1 cellular context compared by ENCODE assay signal in the genomic region with DNA sequence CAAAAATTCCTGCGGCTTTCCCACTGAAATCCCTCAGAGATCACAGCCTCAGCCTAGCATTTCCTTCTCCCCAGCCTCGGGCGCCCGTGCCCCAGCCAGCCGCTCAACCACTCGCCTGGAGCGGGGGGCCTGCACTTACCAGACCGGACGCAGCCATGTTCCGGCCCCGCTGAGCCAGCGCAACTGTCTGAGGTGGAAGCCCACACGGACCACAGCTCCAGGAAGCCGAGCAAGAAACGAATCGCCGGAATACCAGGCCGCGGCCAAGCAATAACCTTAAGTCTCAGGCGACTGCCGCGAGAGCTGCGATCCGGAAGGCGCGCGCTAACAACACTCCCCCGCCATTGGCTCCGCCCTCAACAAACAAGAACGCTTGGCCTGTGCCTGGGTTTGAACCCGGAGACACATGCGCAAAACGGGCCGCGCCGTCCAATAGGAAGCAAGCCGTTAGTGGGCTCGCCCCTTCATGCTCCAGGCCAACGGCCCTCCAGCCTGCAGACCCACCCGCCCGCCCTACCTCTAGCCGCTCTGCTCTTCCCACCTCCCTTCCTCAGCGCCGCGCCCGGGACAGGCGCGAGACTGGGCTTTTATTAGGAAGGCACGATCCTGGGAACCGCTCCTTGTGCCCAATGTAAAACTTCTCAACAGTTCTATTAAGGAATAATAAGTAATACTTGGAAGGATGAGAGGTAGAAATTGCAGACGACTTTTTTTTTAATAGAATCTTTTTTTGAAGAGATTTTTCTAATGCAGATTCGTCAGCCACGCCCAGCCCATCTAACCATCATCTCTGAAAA.
A peak's percentile ranks its signal among the peaks of the same experiment; 100 is the strongest.
TF ChIP-seq lines count a peak whose summit lies in the region.

A gene with protein sequence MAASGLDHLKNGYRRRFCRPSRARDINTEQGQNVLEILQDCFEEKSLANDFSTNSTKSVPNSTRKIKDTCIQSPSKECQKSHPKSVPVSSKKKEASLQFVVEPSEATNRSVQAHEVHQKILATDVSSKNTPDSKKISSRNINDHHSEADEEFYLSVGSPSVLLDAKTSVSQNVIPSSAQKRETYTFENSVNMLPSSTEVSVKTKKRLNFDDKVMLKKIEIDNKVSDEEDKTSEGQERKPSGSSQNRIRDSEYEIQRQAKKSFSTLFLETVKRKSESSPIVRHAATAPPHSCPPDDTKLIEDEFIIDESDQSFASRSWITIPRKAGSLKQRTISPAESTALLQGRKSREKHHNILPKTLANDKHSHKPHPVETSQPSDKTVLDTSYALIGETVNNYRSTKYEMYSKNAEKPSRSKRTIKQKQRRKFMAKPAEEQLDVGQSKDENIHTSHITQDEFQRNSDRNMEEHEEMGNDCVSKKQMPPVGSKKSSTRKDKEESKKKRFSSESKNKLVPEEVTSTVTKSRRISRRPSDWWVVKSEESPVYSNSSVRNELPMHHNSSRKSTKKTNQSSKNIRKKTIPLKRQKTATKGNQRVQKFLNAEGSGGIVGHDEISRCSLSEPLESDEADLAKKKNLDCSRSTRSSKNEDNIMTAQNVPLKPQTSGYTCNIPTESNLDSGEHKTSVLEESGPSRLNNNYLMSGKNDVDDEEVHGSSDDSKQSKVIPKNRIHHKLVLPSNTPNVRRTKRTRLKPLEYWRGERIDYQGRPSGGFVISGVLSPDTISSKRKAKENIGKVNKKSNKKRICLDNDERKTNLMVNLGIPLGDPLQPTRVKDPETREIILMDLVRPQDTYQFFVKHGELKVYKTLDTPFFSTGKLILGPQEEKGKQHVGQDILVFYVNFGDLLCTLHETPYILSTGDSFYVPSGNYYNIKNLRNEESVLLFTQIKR (minus strand): TSS at position 305 of the 797 bp plus-strand sequence. CDS start 148 bp downstream, at position 157.

TF ChIP-seq in WTC11, 78 proteins besides CTCF, POLR2A, EP300 and RAD21 (continued from another document and continues in another):
- TF ChIP-seq, protein P1, sequence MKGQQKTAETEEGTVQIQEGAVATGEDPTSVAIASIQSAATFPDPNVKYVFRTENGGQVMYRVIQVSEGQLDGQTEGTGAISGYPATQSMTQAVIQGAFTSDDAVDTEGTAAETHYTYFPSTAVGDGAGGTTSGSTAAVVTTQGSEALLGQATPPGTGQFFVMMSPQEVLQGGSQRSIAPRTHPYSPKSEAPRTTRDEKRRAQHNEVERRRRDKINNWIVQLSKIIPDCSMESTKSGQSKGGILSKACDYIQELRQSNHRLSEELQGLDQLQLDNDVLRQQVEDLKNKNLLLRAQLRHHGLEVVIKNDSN (CRISPR knock-in tag; IDR thresholded peaks at IDR 0.05) = 0 out of 2 replicates have a peak, but pooled peaks have one; percentile 28
- TF ChIP-seq, protein P2, sequence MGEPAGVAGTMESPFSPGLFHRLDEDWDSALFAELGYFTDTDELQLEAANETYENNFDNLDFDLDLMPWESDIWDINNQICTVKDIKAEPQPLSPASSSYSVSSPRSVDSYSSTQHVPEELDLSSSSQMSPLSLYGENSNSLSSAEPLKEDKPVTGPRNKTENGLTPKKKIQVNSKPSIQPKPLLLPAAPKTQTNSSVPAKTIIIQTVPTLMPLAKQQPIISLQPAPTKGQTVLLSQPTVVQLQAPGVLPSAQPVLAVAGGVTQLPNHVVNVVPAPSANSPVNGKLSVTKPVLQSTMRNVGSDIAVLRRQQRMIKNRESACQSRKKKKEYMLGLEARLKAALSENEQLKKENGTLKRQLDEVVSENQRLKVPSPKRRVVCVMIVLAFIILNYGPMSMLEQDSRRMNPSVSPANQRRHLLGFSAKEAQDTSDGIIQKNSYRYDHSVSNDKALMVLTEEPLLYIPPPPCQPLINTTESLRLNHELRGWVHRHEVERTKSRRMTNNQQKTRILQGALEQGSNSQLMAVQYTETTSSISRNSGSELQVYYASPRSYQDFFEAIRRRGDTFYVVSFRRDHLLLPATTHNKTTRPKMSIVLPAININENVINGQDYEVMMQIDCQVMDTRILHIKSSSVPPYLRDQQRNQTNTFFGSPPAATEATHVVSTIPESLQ (CRISPR knock-in tag; IDR thresholded peaks at IDR 0.05) = no peak
- TF ChIP-seq ZNF263 (CRISPR knock-in tag; IDR thresholded peaks at IDR 0.05; ENCODE audit: low read depth) (no peak), ZNF423 (CRISPR knock-in tag; IDR thresholded peaks at IDR 0.05) (no peak), ELF4 (CRISPR knock-in tag; IDR thresholded peaks at IDR 0.05; ENCODE audit: low read depth) (no peak), JUN (CRISPR knock-in tag; IDR thresholded peaks at IDR 0.05) (no peak), ATF1 (CRISPR knock-in tag; IDR thresholded peaks at IDR 0.05) (no peak), TEAD1 (CRISPR knock-in tag; IDR thresholded peaks at IDR 0.05) (no peak), MXD4 (CRISPR knock-in tag; IDR thresholded peaks at IDR 0.05; ENCODE audit: borderline replicate concordance) (no peak), TEAD4 (CRISPR knock-in tag; IDR thresholded peaks at IDR 0.05) (no peak), ZNF396 (CRISPR knock-in tag; IDR thresholded peaks at IDR 0.05; ENCODE audit: borderline replicate concordance) (no peak), JAZF1 (CRISPR knock-in tag; IDR thresholded peaks at IDR 0.05) (no peak), HMGA2 (CRISPR knock-in tag; IDR thresholded peaks at IDR 0.05) (no peak), ZNF671 (CRISPR knock-in tag; IDR thresholded peaks at IDR 0.05) (no peak), GRHL2 (CRISPR knock-in tag; IDR thresholded peaks at IDR 0.05; ENCODE audit: insufficient replicate concordance, severe bottlenecking) (no peak), TCF7 (CRISPR knock-in tag; IDR thresholded peaks at IDR 0.05; ENCODE audit: low read depth) (no peak), ZNF317 (CRISPR knock-in tag; IDR thresholded peaks at IDR 0.05; ENCODE audit: borderline replicate concordance, low read depth) (no peak), SP1 (CRISPR knock-in tag; conservative IDR thresholded peaks at IDR 0.05) (peak; percentile 84), ESRRA (CRISPR knock-in tag; IDR thresholded peaks at IDR 0.05; ENCODE audit: borderline replicate concordance) (no peak), FOXJ3 (CRISPR knock-in tag; IDR thresholded peaks at IDR 0.05; ENCODE audit: borderline replicate concordance) (no peak)
- TF ChIP-seq, protein P3, sequence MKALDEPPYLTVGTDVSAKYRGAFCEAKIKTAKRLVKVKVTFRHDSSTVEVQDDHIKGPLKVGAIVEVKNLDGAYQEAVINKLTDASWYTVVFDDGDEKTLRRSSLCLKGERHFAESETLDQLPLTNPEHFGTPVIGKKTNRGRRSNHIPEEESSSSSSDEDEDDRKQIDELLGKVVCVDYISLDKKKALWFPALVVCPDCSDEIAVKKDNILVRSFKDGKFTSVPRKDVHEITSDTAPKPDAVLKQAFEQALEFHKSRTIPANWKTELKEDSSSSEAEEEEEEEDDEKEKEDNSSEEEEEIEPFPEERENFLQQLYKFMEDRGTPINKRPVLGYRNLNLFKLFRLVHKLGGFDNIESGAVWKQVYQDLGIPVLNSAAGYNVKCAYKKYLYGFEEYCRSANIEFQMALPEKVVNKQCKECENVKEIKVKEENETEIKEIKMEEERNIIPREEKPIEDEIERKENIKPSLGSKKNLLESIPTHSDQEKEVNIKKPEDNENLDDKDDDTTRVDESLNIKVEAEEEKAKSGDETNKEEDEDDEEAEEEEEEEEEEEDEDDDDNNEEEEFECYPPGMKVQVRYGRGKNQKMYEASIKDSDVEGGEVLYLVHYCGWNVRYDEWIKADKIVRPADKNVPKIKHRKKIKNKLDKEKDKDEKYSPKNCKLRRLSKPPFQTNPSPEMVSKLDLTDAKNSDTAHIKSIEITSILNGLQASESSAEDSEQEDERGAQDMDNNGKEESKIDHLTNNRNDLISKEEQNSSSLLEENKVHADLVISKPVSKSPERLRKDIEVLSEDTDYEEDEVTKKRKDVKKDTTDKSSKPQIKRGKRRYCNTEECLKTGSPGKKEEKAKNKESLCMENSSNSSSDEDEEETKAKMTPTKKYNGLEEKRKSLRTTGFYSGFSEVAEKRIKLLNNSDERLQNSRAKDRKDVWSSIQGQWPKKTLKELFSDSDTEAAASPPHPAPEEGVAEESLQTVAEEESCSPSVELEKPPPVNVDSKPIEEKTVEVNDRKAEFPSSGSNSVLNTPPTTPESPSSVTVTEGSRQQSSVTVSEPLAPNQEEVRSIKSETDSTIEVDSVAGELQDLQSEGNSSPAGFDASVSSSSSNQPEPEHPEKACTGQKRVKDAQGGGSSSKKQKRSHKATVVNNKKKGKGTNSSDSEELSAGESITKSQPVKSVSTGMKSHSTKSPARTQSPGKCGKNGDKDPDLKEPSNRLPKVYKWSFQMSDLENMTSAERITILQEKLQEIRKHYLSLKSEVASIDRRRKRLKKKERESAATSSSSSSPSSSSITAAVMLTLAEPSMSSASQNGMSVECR (CRISPR knock-in tag; IDR thresholded peaks at IDR 0.05; ENCODE audit: borderline replicate concordance) = no peak
- TF ChIP-seq, protein P4, sequence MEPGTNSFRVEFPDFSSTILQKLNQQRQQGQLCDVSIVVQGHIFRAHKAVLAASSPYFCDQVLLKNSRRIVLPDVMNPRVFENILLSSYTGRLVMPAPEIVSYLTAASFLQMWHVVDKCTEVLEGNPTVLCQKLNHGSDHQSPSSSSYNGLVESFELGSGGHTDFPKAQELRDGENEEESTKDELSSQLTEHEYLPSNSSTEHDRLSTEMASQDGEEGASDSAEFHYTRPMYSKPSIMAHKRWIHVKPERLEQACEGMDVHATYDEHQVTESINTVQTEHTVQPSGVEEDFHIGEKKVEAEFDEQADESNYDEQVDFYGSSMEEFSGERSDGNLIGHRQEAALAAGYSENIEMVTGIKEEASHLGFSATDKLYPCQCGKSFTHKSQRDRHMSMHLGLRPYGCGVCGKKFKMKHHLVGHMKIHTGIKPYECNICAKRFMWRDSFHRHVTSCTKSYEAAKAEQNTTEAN (CRISPR knock-in tag; IDR thresholded peaks at IDR 0.05) = no peak
- TF ChIP-seq, protein P5, sequence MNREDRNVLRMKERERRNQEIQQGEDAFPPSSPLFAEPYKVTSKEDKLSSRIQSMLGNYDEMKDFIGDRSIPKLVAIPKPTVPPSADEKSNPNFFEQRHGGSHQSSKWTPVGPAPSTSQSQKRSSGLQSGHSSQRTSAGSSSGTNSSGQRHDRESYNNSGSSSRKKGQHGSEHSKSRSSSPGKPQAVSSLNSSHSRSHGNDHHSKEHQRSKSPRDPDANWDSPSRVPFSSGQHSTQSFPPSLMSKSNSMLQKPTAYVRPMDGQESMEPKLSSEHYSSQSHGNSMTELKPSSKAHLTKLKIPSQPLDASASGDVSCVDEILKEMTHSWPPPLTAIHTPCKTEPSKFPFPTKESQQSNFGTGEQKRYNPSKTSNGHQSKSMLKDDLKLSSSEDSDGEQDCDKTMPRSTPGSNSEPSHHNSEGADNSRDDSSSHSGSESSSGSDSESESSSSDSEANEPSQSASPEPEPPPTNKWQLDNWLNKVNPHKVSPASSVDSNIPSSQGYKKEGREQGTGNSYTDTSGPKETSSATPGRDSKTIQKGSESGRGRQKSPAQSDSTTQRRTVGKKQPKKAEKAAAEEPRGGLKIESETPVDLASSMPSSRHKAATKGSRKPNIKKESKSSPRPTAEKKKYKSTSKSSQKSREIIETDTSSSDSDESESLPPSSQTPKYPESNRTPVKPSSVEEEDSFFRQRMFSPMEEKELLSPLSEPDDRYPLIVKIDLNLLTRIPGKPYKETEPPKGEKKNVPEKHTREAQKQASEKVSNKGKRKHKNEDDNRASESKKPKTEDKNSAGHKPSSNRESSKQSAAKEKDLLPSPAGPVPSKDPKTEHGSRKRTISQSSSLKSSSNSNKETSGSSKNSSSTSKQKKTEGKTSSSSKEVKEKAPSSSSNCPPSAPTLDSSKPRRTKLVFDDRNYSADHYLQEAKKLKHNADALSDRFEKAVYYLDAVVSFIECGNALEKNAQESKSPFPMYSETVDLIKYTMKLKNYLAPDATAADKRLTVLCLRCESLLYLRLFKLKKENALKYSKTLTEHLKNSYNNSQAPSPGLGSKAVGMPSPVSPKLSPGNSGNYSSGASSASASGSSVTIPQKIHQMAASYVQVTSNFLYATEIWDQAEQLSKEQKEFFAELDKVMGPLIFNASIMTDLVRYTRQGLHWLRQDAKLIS (CRISPR knock-in tag; IDR thresholded peaks at IDR 0.05; ENCODE audit: borderline replicate concordance) = no peak
- TF ChIP-seq, protein P6, sequence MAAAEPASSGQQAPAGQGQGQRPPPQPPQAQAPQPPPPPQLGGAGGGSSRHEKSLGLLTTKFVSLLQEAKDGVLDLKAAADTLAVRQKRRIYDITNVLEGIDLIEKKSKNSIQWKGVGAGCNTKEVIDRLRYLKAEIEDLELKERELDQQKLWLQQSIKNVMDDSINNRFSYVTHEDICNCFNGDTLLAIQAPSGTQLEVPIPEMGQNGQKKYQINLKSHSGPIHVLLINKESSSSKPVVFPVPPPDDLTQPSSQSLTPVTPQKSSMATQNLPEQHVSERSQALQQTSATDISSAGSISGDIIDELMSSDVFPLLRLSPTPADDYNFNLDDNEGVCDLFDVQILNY (CRISPR knock-in tag; IDR thresholded peaks at IDR 0.05) = peak; percentile 59; the same call in 1 of the 2 replicates
- TF ChIP-seq, protein P7, sequence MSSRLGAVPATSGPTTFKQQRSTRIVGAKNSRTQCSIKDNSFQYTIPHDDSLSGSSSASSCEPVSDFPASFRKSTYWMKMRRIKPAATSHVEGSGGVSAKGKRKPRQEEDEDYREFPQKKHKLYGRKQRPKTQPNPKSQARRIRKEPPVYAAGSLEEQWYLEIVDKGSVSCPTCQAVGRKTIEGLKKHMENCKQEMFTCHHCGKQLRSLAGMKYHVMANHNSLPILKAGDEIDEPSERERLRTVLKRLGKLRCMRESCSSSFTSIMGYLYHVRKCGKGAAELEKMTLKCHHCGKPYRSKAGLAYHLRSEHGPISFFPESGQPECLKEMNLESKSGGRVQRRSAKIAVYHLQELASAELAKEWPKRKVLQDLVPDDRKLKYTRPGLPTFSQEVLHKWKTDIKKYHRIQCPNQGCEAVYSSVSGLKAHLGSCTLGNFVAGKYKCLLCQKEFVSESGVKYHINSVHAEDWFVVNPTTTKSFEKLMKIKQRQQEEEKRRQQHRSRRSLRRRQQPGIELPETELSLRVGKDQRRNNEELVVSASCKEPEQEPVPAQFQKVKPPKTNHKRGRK (CRISPR knock-in tag; IDR thresholded peaks at IDR 0.05; ENCODE audit: borderline replicate concordance) = no peak
- TF ChIP-seq, protein P8, sequence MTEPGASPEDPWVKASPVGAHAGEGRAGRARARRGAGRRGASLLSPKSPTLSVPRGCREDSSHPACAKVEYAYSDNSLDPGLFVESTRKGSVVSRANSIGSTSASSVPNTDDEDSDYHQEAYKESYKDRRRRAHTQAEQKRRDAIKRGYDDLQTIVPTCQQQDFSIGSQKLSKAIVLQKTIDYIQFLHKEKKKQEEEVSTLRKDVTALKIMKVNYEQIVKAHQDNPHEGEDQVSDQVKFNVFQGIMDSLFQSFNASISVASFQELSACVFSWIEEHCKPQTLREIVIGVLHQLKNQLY (CRISPR knock-in tag; IDR thresholded peaks at IDR 0.05) = no peak
- TF ChIP-seq, protein P9, sequence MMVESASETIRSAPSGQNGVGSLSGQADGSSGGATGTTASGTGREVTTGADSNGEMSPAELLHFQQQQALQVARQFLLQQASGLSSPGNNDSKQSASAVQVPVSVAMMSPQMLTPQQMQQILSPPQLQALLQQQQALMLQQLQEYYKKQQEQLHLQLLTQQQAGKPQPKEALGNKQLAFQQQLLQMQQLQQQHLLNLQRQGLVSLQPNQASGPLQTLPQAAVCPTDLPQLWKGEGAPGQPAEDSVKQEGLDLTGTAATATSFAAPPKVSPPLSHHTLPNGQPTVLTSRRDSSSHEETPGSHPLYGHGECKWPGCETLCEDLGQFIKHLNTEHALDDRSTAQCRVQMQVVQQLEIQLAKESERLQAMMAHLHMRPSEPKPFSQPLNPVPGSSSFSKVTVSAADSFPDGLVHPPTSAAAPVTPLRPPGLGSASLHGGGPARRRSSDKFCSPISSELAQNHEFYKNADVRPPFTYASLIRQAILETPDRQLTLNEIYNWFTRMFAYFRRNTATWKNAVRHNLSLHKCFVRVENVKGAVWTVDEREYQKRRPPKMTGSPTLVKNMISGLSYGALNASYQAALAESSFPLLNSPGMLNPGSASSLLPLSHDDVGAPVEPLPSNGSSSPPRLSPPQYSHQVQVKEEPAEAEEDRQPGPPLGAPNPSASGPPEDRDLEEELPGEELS (CRISPR knock-in tag; IDR thresholded peaks at IDR 0.05) = no peak; the same call in 1 of the 2 replicates
